In genomic region chr1:201531551-201532425, GRCh38 we compare ENCODE assay signal across 12 cellular contexts. TPM values are rescaled to one million over a fixed set of nuclear protein-coding genes. Genes with fewer than 3 reads are reported as not detected.
DNase-seq lines count a peak whose midpoint lies in the region; ATAC-seq and TF ChIP-seq lines count a peak whose summit lies in the region.
"Had no signal": no experiment of that assay in that cellular context is flagged by ENCODE, and none has a peak within 500 bp of the region (broad histone marks: within the 10 kb centered on the region; RNA-seq: fewer than 3 reads in every experiment).

No MANE protein-coding gene starts in this region.

- no peaks in the 10 kb centered on the region for H3K9me3 Mint-ChIP-seq in effector memory CD8-positive, alpha-beta T cell
- no peaks in the 10 kb centered on the region for H3K9me3 Mint-ChIP-seq in activated CD8-positive, alpha-beta memory T cell treated with anti-CD3 and anti-CD28 coated beads, Interleukin-2, amount 10 ng/mL, durations not matched to agents 7 days and 5 days (ENCODE audit: low read depth)
- H3K9me3 Mint-ChIP-seq: stimulated activated naive B cell treated with anti-CD40 and anti-IgM and Interleukin-4, amounts not matched to agents 10 μg/mL and 1 μg/mL and 100 μg/mL, for 72 hours had no signal

- no peaks in the 10 kb centered on the region for H3K36me3 ChIP-seq in Karpas-422 (ENCODE audit: insufficient read depth, low read length)
- no peaks in the 10 kb centered on the region for H3K36me3 ChIP-seq in smooth muscle cell (ENCODE audit: low read depth)
- H3K36me3 ChIP-seq: left lung had no signal

- peak; percentile 35 for DNase-seq in Karpas-422
- DNase-seq in RPMI7951 (ENCODE audit: low read depth) = peak; percentile 57
- peak; percentile 37 for DNase-seq in fibroblast of villous mesenchyme (ENCODE audit: low read depth)
- DNase-seq in smooth muscle cell (lab: John Stamatoyannopoulos, UW; ENCODE audit: unreplicated experiment) = no peak
- DNase-seq in effector memory CD8-positive, alpha-beta T cell = no peak
- no peak for DNase-seq in AG08395 (ENCODE audit: low spot score)
- no peak for DNase-seq in iPS-NIHi11 (ENCODE audit: low spot score)
- DNase-seq in activated CD8-positive, alpha-beta memory T cell treated with anti-CD3 and anti-CD28 coated beads, Interleukin-2, amount 10 ng/mL, durations not matched to agents 7 days and 5 days = no peak
- DNase-seq: left lung; NK-92 treated with Interleukin-12 subunit alpha and Interleukin-12 subunit beta, amount 100 ng/mL, for 24 hours; spleen; stimulated activated naive B cell treated with anti-CD40 and anti-IgM and Interleukin-4, amounts not matched to agents 10 μg/mL and 1 μg/mL and 100 μg/mL, for 72 hours had no signal

- 48% methylated on average over 9 of the region's 9 CpGs for WGBS in smooth muscle cell (ENCODE audit: low lambda C conversion rate)

- H3K4me3 ChIP-seq in Karpas-422 (ENCODE audit: low read length) = no peak overlapping the region
- no peak overlapping the region for H3K4me3 ChIP-seq in fibroblast of villous mesenchyme (ENCODE audit: low read depth, low read length)
- H3K4me3 ChIP-seq in smooth muscle cell = no peak overlapping the region
- H3K4me3 ChIP-seq: left lung, spleen had no signal

- H3K79me2 ChIP-seq in Karpas-422 (ENCODE audit: low read length) (no peaks in the 10 kb centered on the region), smooth muscle cell (ENCODE audit: low read depth) (no peaks in the 10 kb centered on the region)

- H3K4me1 ChIP-seq in Karpas-422 (ENCODE audit: low read length) (peaks cover 16% of the 10 kb centered on the region), smooth muscle cell (ENCODE audit: low read depth) (peaks cover 11% of the 10 kb centered on the region)

- H3F3A ChIP-seq in smooth muscle cell (ENCODE audit: low read depth) = peaks cover 42% of the 10 kb centered on the region

- TF ChIP-seq CTCF in fibroblast of villous mesenchyme (IDR thresholded peaks at IDR 0.05; ENCODE audit: insufficient read depth, low read depth, low read length) = no peak
- no peak for TF ChIP-seq CTCF in smooth muscle cell (IDR thresholded peaks at IDR 0.05; ENCODE audit: borderline replicate concordance, insufficient read depth, poor library complexity, severe bottlenecking)

- H3K9ac ChIP-seq in Karpas-422 (ENCODE audit: low read length) (no peak overlapping the region), smooth muscle cell (ENCODE audit: low read depth) (peak overlapping the region; percentile 89)

- H3K27ac Mint-ChIP-seq in effector memory CD8-positive, alpha-beta T cell = no peak overlapping the region
- H3K27ac Mint-ChIP-seq in activated CD8-positive, alpha-beta memory T cell treated with anti-CD3 and anti-CD28 coated beads, Interleukin-2, amount 10 ng/mL, durations not matched to agents 7 days and 5 days = no peak overlapping the region

- no peaks in the 10 kb centered on the region for H3K27me3 ChIP-seq in Karpas-422 (ENCODE audit: low read length)
- H3K27me3 ChIP-seq in smooth muscle cell (ENCODE audit: low read depth) = no peaks in the 10 kb centered on the region

- no peak overlapping the region for H3K4me2 ChIP-seq in Karpas-422 (ENCODE audit: low read depth, low read length, poor library complexity, severe bottlenecking)
- peak overlapping the region; percentile 32 for H3K4me2 ChIP-seq in smooth muscle cell

- H2AFZ ChIP-seq in Karpas-422 (ENCODE audit: low read length) (no peak overlapping the region), smooth muscle cell (ENCODE audit: low read depth) (no peak overlapping the region)

- CTCF ChIA-PET in activated CD8-positive, alpha-beta memory T cell treated with anti-CD3 and anti-CD28 coated beads, Interleukin-2, amount 10 ng/mL, durations not matched to agents 7 days and 5 days (lab: Charles Lee) = interaction anchor here (0.9 to 1.6 kb wide), 6 partner anchors 8 to 45 kb away, joined by 3 to 8 read pairs (median 3); no protein-coding TSS in a partner anchor

- H4K20me1 ChIP-seq in Karpas-422 (ENCODE audit: insufficient read depth, low read depth, low read length) = no peaks in the 10 kb centered on the region; the same call in 1 of the 2 replicates
- no peaks in the 10 kb centered on the region for H4K20me1 ChIP-seq in smooth muscle cell (ENCODE audit: low read depth)

- H3K9me3 ChIP-seq in Karpas-422 (ENCODE audit: low read length) = no peaks in the 10 kb centered on the region
- H3K9me3 ChIP-seq in smooth muscle cell (replicated peaks; ENCODE audit: low read depth) = no peaks in the 10 kb centered on the region
- H3K9me3 ChIP-seq: left lung had no signal

- ATAC-seq in effector memory CD8-positive, alpha-beta T cell (replicated peaks) = no peak
- ATAC-seq in activated CD8-positive, alpha-beta memory T cell treated with anti-CD3 and anti-CD28 coated beads, Interleukin-2, amount 10 ng/mL, durations not matched to agents 7 days and 5 days = no peak

- H3K9me2 ChIP-seq in Karpas-422 (replicated peaks; ENCODE audit: insufficient read depth, low read length) = no peaks in the 10 kb centered on the region

- H3K36me3 Mint-ChIP-seq in effector memory CD8-positive, alpha-beta T cell (ENCODE audit: insufficient read depth) = no peaks in the 10 kb centered on the region
- H3K36me3 Mint-ChIP-seq in activated CD8-positive, alpha-beta memory T cell treated with anti-CD3 and anti-CD28 coated beads, Interleukin-2, amount 10 ng/mL, durations not matched to agents 7 days and 5 days = peaks cover 3% of the 10 kb centered on the region

- H3K27ac ChIP-seq in Karpas-422 (ENCODE audit: low read length) (no peak overlapping the region), smooth muscle cell (ENCODE audit: low read depth) (peak overlapping the region; percentile 94)

- H3K4me3 Mint-ChIP-seq in effector memory CD8-positive, alpha-beta T cell = no peak overlapping the region
- H3K4me3 Mint-ChIP-seq in activated CD8-positive, alpha-beta memory T cell treated with anti-CD3 and anti-CD28 coated beads, Interleukin-2, amount 10 ng/mL, durations not matched to agents 7 days and 5 days = no peak overlapping the region
- H3K4me3 Mint-ChIP-seq: stimulated activated naive B cell treated with anti-CD40 and anti-IgM and Interleukin-4, amounts not matched to agents 10 μg/mL and 1 μg/mL and 100 μg/mL, for 72 hours had no signal

- H3K4me1 Mint-ChIP-seq in effector memory CD8-positive, alpha-beta T cell (ENCODE audit: low read depth in 2 of 2) = peaks cover 0 to 2% of the 10 kb centered on the region in 2 donors
- H3K4me1 Mint-ChIP-seq in activated CD8-positive, alpha-beta memory T cell treated with anti-CD3 and anti-CD28 coated beads, Interleukin-2, amount 10 ng/mL, durations not matched to agents 7 days and 5 days = peaks cover 7% of the 10 kb centered on the region

- peaks cover 28 to 38% of the 10 kb centered on the region in 2 donors for H3K27me3 Mint-ChIP-seq in effector memory CD8-positive, alpha-beta T cell
- peaks cover 13% of the 10 kb centered on the region for H3K27me3 Mint-ChIP-seq in activated CD8-positive, alpha-beta memory T cell treated with anti-CD3 and anti-CD28 coated beads, Interleukin-2, amount 10 ng/mL, durations not matched to agents 7 days and 5 days

RNA-seq across cellular contexts. Expression of gene NAV1, which starts 7.1 kb away (rescaled TPM):
- 0.83 and 2.9 TPM in 2 replicates for total RNA-seq in Karpas-422 (2014; rRNA removed; shearing (Covaris generic); ENCODE audit: low replicate concordance)
- 24.7 and 27.6 TPM in 2 replicates for total RNA-seq in RPMI7951 (2014; rRNA removed; shearing (Covaris generic))
- total RNA-seq in fibroblast of villous mesenchyme (37.6 and 48.6 TPM in 2 replicates), smooth muscle cell (52.3 and 60.1 TPM in 2 replicates)
- 65.2 and 71.1 TPM in 2 replicates for polyA plus RNA-seq in smooth muscle cell
- total RNA-seq in activated CD8-positive, alpha-beta memory T cell treated with anti-CD3 and anti-CD28 coated beads, Interleukin-2, amount 10 ng/mL, durations not matched to agents 7 days and 5 days = 1 to 10 TPM; 1.4 to 2.8 TPM

RNA-seq across cellular contexts. Expression of gene CSRP1, which starts 24.9 kb away (rescaled TPM):
- total RNA-seq in Karpas-422 (2014; rRNA removed; shearing (Covaris generic); ENCODE audit: low replicate concordance) = 39.8 and 51.8 TPM in 2 replicates
- total RNA-seq in RPMI7951 (2014; rRNA removed; shearing (Covaris generic)) = 292 and 402 TPM in 2 replicates
- total RNA-seq in fibroblast of villous mesenchyme (931 and 941 TPM in 2 replicates), smooth muscle cell (317 and 345 TPM in 2 replicates)
- polyA plus RNA-seq in smooth muscle cell = 202 and 215 TPM in 2 replicates
- 10 to 100 TPM; 71.7 to 78.3 TPM for total RNA-seq in activated CD8-positive, alpha-beta memory T cell treated with anti-CD3 and anti-CD28 coated beads, Interleukin-2, amount 10 ng/mL, durations not matched to agents 7 days and 5 days

Comparison
In these comparisons a context has a peak if more than half of its experiments do, and no peak if none do; other contexts are left out.
1. DNase-seq: peak in Karpas-422 (single experiment), RPMI7951 (single experiment) and fibroblast of villous mesenchyme (single experiment); none in smooth muscle cell (single experiment), effector memory CD8-positive, alpha-beta T cell (0 of 3), AG08395 (single experiment), iPS-NIHi11 (single experiment) and activated CD8-positive, alpha-beta memory T cell treated with anti-CD3 and anti-CD28 coated beads, Interleukin-2, amount 10 ng/mL, durations not matched to agents 7 days and 5 days (single experiment).